7 cellular contexts compared by ENCODE assay signal in the genomic region with DNA sequence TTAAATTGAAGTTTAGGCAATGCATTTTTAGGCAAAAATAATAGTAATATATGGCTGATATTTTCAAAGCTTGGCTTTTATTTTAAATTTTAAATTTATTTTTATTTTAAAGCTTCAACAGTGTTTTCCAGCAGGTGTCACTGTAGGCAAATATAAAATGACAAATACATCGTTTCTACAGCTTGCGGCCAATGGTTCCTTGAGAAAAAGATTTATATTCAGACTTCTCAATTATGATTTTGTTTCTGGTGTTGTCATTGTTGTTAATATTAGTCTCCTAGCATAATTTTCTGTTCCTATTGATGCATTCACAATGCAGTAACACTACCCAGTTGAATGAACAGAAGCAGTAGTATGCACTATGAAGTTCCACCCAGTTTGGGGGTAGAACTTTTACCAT.
DNase-seq lines count a peak whose midpoint lies in the region; ATAC-seq and TF ChIP-seq lines count a peak whose summit lies in the region.

No MANE protein-coding gene starts in this region.

- H3K27me3 ChIP-seq in neuronal stem cell (ENCODE audit: control insufficient read depth in 3 of 3, insufficient read depth in 3 of 3, low read depth in 1 of 3, low read length in 3 of 3) (no peaks in the 10 kb centered on the region), tibial artery (no peaks in the 10 kb centered on the region)

- no peak overlapping the region for H2AK5ac ChIP-seq in neuronal stem cell (ENCODE audit: low read depth, low read length)

- no peak overlapping the region for H2BK12ac ChIP-seq in neuronal stem cell (ENCODE audit: low read length)

- H3K14ac ChIP-seq in neuronal stem cell (ENCODE audit: low read length): no peak overlapping the region

- H4K91ac ChIP-seq in neuronal stem cell (ENCODE audit: low read depth, low read length, poor library complexity): no peak overlapping the region

- no peak overlapping the region for H3K4me3 ChIP-seq in cardiac fibroblast (replicated peaks in 1 of 2; ENCODE audit: low read depth in 2 of 2, low read length in 2 of 2)
- H3K4me3 ChIP-seq in neuronal stem cell (ENCODE audit: low read length in 2 of 2): no peak overlapping the region
- H3K4me3 ChIP-seq in tibial artery: no peak overlapping the region

- ATAC-seq in GM21786 (IDR thresholded peaks at IDR 0.05; ENCODE audit: unreplicated experiment): no peak

- H3K79me1 ChIP-seq in neuronal stem cell (ENCODE audit: low read depth, low read length): no peaks in the 10 kb centered on the region

- TF ChIP-seq CTCF in cardiac fibroblast (IDR thresholded peaks at IDR 0.05; ENCODE audit: low read depth, low read length): no peak
- peak in 1 of 2 experiments; percentile 13 for TF ChIP-seq CTCF in tibial artery (IDR thresholded peaks at IDR 0.05)

- DNase-seq in HCEC 1CT: peak; percentile 13
- DNase-seq in NCI-H2107 treated with DMSO at 0.1 percent for 48 hours (lab: John Stamatoyannopoulos, UW; ENCODE audit: unreplicated experiment): peak; percentile 66
- peak; percentile 25 to 47 for DNase-seq in cardiac fibroblast (ENCODE audit: low read depth in 2 of 2)
- DNase-seq in neuronal stem cell (ENCODE audit: low spot score): peak; percentile 9
- no peak for DNase-seq in islet precursor cell
- DNase-seq in tibial artery: no peak

- no peak overlapping the region for H4K8ac ChIP-seq in neuronal stem cell (ENCODE audit: low read depth, low read length)

- H3K36me3 ChIP-seq in neuronal stem cell (replicated peaks in 1 of 2; ENCODE audit: control insufficient read depth in 2 of 2, insufficient read depth in 2 of 2, low read length in 2 of 2): no peaks in the 10 kb centered on the region
- H3K36me3 ChIP-seq in tibial artery: no peaks in the 10 kb centered on the region

- intact Hi-C loops in tibial artery (cut with DNase I; ENCODE audit: low total_unique reads): no loop called here

- no CpG with 5 or more reads among the region's 2 CpGs for WGBS in neuronal stem cell (ENCODE audit: extremely low coverage in 2 of 2, insufficient read length in 2 of 2, insufficient replicate concordance in 1 of 2), 2 donors

- no peaks in the 10 kb centered on the region for H3K4me1 ChIP-seq in neuronal stem cell (ENCODE audit: control insufficient read depth in 2 of 2, insufficient read depth in 1 of 2, low read depth in 1 of 2, low read length in 2 of 2)
- H3K4me1 ChIP-seq in tibial artery: peaks cover 0 to 13% (median 2%) of the 10 kb centered on the region in 4 donors

- no peak overlapping the region for H2BK15ac ChIP-seq in neuronal stem cell (ENCODE audit: low read length)

- H3K9me3 ChIP-seq in neuronal stem cell (replicated peaks in 1 of 2; ENCODE audit: control insufficient read depth in 2 of 2, insufficient read depth in 1 of 2, low read depth in 1 of 2, low read length in 2 of 2): no peaks in the 10 kb centered on the region
- no peaks in the 10 kb centered on the region for H3K9me3 ChIP-seq in tibial artery

- H3K9ac ChIP-seq in neuronal stem cell (ENCODE audit: low read depth, low read length, poor library complexity): no peak overlapping the region

- no peak overlapping the region for H3K18ac ChIP-seq in neuronal stem cell (ENCODE audit: low read length)

- H2BK5ac ChIP-seq in neuronal stem cell (ENCODE audit: low read length): no peak overlapping the region

- no peak overlapping the region for H3K4me2 ChIP-seq in neuronal stem cell (ENCODE audit: insufficient read depth, low read length, poor library complexity, severe bottlenecking)

- no peak overlapping the region for H3K23ac ChIP-seq in neuronal stem cell (ENCODE audit: low read depth, low read length, poor library complexity)

- H2AFZ ChIP-seq in neuronal stem cell (ENCODE audit: low read length): no peak overlapping the region

- H3K4ac ChIP-seq in neuronal stem cell (ENCODE audit: low read length): no peak overlapping the region

- H3K27ac ChIP-seq in neuronal stem cell (replicated peaks; ENCODE audit: low read length) (no peak overlapping the region), tibial artery (no peak overlapping the region)

- no peak overlapping the region for H2BK120ac ChIP-seq in neuronal stem cell (ENCODE audit: low read depth, low read length)

Comparison
In these comparisons a context has a peak if more than half of its experiments do, and no peak if none do; other contexts are left out.
1. DNase-seq: peak in HCEC 1CT (single experiment), NCI-H2107 treated with DMSO at 0.1 percent for 48 hours (single experiment), cardiac fibroblast (2 of 2) and neuronal stem cell (single experiment); none in islet precursor cell (single experiment) and tibial artery (0 of 2).